ENCODE assay signal across 1 cellular context in the genomic region with DNA sequence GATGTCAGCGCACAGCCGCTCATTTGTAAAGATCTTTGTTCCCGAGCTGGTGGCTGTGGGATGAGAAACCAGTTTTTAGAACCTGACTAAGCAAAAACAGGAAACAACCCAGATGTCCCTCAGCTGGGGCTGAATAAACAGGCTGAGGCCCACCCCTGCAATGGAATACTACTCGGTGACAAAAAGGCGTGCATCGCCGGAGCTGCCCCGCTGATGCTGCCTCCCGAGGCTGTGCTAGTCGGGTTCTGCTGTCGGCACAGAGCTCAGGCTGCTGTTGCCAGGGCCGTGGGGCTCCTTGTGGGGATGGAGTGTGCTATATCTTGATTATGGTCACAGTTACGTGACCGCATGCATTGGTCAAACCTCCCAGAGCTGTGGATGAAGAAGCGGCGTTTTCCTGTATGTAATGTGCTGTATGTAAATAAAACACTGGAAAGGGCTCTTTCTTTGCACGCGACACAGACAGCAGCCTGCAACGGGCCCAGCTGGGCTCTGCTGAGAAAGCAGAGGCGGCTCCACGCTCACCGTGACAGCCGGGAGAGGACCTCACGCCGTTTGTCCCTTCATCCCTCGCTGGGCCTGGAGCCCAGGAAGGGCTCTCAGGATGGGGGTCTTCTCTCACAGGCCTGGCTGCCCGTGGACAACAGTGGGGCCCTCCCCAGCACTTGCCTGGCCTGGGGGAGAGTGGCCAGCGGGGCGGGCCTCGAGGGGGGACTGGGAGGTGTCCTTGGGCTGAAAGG.
A peak's percentile ranks its signal among the peaks of the same experiment; 100 is the strongest.
TF ChIP-seq lines count a peak whose summit lies in the region.

No MANE protein-coding gene starts in this region.

TF ChIP-seq in IMR-90, 13 proteins besides CTCF, POLR2A, EP300 and RAD21 (continued from another document):
- TF ChIP-seq ELK1 (IDR thresholded peaks at IDR 0.05; ENCODE audit: borderline replicate concordance, low read depth, low read length) = no peak
- 0 out of 2 replicates have a peak, but pooled peaks have one; percentile 15 for TF ChIP-seq FOS (IDR thresholded peaks at IDR 0.05; ENCODE audit: low read depth, low read length)
- TF ChIP-seq MAFK (IDR thresholded peaks at IDR 0.05; ENCODE audit: low read depth, low read length) = peak; percentile 82
- TF ChIP-seq CEBPB (IDR thresholded peaks at IDR 0.05; ENCODE audit: low read depth, low read length) = no peak
- TF ChIP-seq BHLHE40 (IDR thresholded peaks at IDR 0.05; ENCODE audit: low read depth, low read length) = peak; percentile 88
- TF ChIP-seq USF2 (IDR thresholded peaks at IDR 0.05; ENCODE audit: low read depth, low read length) = no peak
- TF ChIP-seq SMC3 (IDR thresholded peaks at IDR 0.05; ENCODE audit: low read depth, low read length) = 0 out of 2 replicates have a peak, but pooled peaks have one; percentile 1
